ENCODE assay signal across 7 cellular contexts in genomic region chr3:31550452-31551251, GRCh38. TPM values are rescaled to one million over a fixed set of nuclear protein-coding genes. Genes with fewer than 3 reads are reported as not detected.
A peak's percentile ranks its signal among the peaks of the same experiment; 100 is the strongest.
DNase-seq lines count a peak whose midpoint lies in the region; ATAC-seq, FAIRE-seq and TF ChIP-seq lines count a peak whose summit lies in the region.

No MANE protein-coding gene starts in this region.

- no peaks in the 10 kb centered on the region for H3K9me3 Mint-ChIP-seq in HFFc6

- DNase-seq in DMS114 treated with DMSO at 0.1 percent for 48 hours (lab: John Stamatoyannopoulos, UW; ENCODE audit: unreplicated experiment) (peak; percentile 15), HFFc6 (peak; percentile 15), frontal cortex (ENCODE audit: low spot score in 2 of 2) (peak in 1 of 2 donors; percentile 16), retina (peak; percentile 21), NCI-H1092 treated with DMSO at 0.1 percent for 48 hours (lab: John Stamatoyannopoulos, UW) (no peak)

- peaks cover 48% of the 10 kb centered on the region for H3K4me1 Mint-ChIP-seq in HFFc6 (ENCODE audit: low read depth)

- H3K27ac Mint-ChIP-seq in HFFc6, result no peak overlapping the region

- H3K27me3 Mint-ChIP-seq in HFFc6 (ENCODE audit: insufficient read depth), result no peaks in the 10 kb centered on the region; the same call in 1 of the 2 replicates

- peak; percentile 85 for FAIRE-seq in frontal cortex (lab: Jason Lieb, UNC)

- H3K4me3 Mint-ChIP-seq in HFFc6, result no peak overlapping the region

- no peak overlapping the region for H3K27ac ChIP-seq in VCaP

- H3K36me3 Mint-ChIP-seq in HFFc6 (ENCODE audit: low read depth), result no peaks in the 10 kb centered on the region; the same call in 1 of the 2 replicates

- TF ChIP-seq CTCF in HFFc6 (IDR thresholded peaks at IDR 0.05) (peak; percentile 87), VCaP (conservative IDR thresholded peaks at IDR 0.05) (peak; percentile 92)

- no peak for ATAC-seq in HG03378 (IDR thresholded peaks at IDR 0.05; ENCODE audit: unreplicated experiment)

RNA-seq across cellular contexts. Expression of gene STT3B, which starts 17.9 kb away (rescaled TPM):
- 100 to 1,000 TPM; 124 to 153 (median 135) TPM for total RNA-seq in HFFc6 (2021; fragmentation: NEBNext Ultra II Directional; extraction: Animal tissue kit (Norgen Biotek cat#: 25700))
- 190 TPM for total RNA-seq in frontal cortex
